ENCODE assay signal across 8 cellular contexts in the genomic region with DNA sequence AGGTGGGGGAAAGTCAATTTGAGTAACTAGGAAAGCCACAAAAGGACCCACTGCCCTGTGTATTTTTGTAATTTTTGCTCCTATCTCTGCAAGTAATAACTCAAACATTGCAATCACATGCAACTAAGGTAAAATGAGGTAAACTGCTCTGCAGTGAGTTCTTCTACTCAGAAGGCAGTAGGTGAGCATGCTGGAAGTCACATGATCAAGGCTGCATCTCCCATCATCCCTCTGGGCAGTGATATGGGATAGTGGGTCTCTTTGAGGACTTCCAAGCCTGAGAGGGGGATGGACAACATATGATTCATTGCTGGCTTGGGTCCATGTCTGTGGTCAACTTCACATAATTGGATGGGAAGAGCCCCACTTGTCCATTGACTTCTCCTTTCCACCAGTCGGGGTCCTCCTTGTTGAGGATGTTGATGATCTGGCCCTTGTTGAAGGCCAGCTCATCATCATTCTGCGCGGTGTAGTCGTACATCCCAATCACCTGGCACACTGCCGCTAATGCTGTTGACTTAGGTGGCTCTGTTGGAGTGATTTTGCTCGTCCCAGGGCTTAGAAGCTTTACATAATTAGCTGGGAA.
DNase-seq lines count a peak whose midpoint lies in the region; ATAC-seq, FAIRE-seq and TF ChIP-seq lines count a peak whose summit lies in the region.
"Not testable (repeated sequence)": the region's sequence is repeated elsewhere in the genome, so short reads cannot be mapped to it uniquely, and the experiment has no call there.

No MANE protein-coding gene starts in this region.

- not testable (repeated sequence) for DNase-seq in A549 (ENCODE audit: low read depth in 1 of 2, low spot score in 1 of 2)
- DNase-seq in NCI-H1694 treated with DMSO at 0.1 percent for 48 hours (lab: John Stamatoyannopoulos, UW), result peak; percentile 33
- DNase-seq in NCI-H82 (lab: John Stamatoyannopoulos, UW), result peak; percentile 20
- peak; percentile 21 for DNase-seq in SK-MEL-5 (ENCODE audit: low read depth, low spot score)
- peak; percentile 26 for DNase-seq in astrocyte of the spinal cord (ENCODE audit: low read depth, low spot score)
- peak; percentile 56 for DNase-seq in fibroblast of mammary gland (ENCODE audit: low read depth)
- peak; percentile 7 for DNase-seq in renal cortical epithelial cell (ENCODE audit: low read depth)

- not testable (repeated sequence) for H3K4me3 ChIP-seq in A549; HEK293 (ENCODE audit: low read depth, low read length); astrocyte of the spinal cord (ENCODE audit: low read depth, low read length); fibroblast of mammary gland (ENCODE audit: control insufficient read depth, low read depth, low read length)

- H3K4me2 ChIP-seq in A549, result peak overlapping the region; percentile 57; the same call in 2 of the 3 replicates

- not testable (repeated sequence) for TF ChIP-seq CTCF in A549 (IDR thresholded peaks at IDR 0.05); HEK293 (tag by site-specific recombination; IDR thresholded peaks at IDR 0.05); astrocyte of the spinal cord (IDR thresholded peaks at IDR 0.05; ENCODE audit: low read depth, low read length); fibroblast of mammary gland (conservative IDR thresholded peaks at IDR 0.05; ENCODE audit: control insufficient read depth, insufficient read depth, low read depth, low read length)

- not testable (repeated sequence) for H3K27ac ChIP-seq in A549; HEK293 (ENCODE audit: extremely low read depth, low read depth, low read length)

- CTCF ChIA-PET in A549 (lab: Yijun Ruan, JAX), result interaction anchor here (1.2 to 1.8 kb wide), 3 partner anchors 25 to 211 kb away, joined by 3 to 6 read pairs (median 5); no protein-coding TSS in a partner anchor
- CTCF ChIA-PET in HEK293 (lab: Yijun Ruan, JAX), result interaction anchor here (0.6 to 1.9 kb wide), 4 partner anchors 22 to 212 kb away, joined by 3 to 6 read pairs (median 4); no protein-coding TSS in a partner anchor

- in situ Hi-C loops in SK-MEL-5 (cut with HindIII; ENCODE audit: low pct_unique_long_range_greater_than_20kb, low sequenced_read_pairs), result loop anchor here (10.0 kb wide), 1 partner anchor 179 kb away; no protein-coding TSS in a partner anchor
- in situ Hi-C loops in astrocyte of the spinal cord (cut with HindIII; ENCODE audit: low sequenced_read_pairs), result not testable (repeated sequence)

- TF ChIP-seq RAD21 in A549 (conservative IDR thresholded peaks at IDR 0.05 in 1 of 2, IDR thresholded peaks at IDR 0.05 in 1 of 2), result not testable (repeated sequence)

- POLR2A ChIA-PET in A549 (lab: Yijun Ruan, JAX); HEK293 (lab: Yijun Ruan, JAX): not testable (repeated sequence)

- peaks cover 13% of the 10 kb centered on the region for H3K4me1 ChIP-seq in A549
- not testable (repeated sequence) for H3K4me1 ChIP-seq in HEK293 (ENCODE audit: control insufficient read depth, insufficient read depth, low read length)

- 86% methylated on average over 6 of the region's 6 CpGs for WGBS in A549 (ENCODE audit: missing lambda C conversion rate)

- not testable (repeated sequence) for FAIRE-seq in A549 (lab: Jason Lieb, UNC)

- not testable (repeated sequence) for H3K9me3 ChIP-seq in A549; HEK293 (ENCODE audit: control insufficient read depth, insufficient read depth, low read depth, low read length)

- not testable (repeated sequence) for TF ChIP-seq POLR2A in A549 (IDR thresholded peaks at IDR 0.05; ENCODE audit: low read length)

- not testable (repeated sequence) for TF ChIP-seq EP300 in A549 (IDR thresholded peaks at IDR 0.05)

- ATAC-seq in A549, result not testable (repeated sequence)

- H3K36me3 ChIP-seq in HEK293 (ENCODE audit: control insufficient read depth in 2 of 2, insufficient read depth in 1 of 2, low read length in 2 of 2), result not testable (repeated sequence)

TF ChIP-seq in HEK293, 187 proteins besides CTCF, POLR2A, EP300 and RAD21:
- peak; percentile 94 for TF ChIP-seq ZNF214 (tag by site-specific recombination; IDR thresholded peaks at IDR 0.05; ENCODE audit: borderline replicate concordance)
